ENCODE assay signal across 22 cellular contexts in the genomic region with DNA sequence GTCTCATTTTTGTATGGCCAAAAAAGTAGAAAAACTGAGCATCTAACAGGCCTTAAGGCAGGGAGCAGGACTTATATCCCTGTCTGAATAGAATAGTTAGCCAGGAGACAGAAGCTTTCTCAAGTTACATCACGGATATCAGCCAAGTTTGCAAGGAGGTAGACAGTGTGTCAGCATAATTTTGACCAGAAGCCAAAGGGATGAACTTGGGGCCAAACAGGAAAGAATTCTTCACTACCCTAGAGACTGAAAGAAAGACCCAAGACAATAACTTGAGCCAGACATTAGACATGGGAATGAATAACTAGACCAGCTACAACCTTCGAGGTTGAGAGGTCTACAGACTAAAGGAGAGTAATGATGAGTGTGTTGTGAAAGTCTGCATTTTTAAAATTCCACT. TPM values are rescaled to one million over a fixed set of nuclear protein-coding genes. Genes with fewer than 3 reads are reported as not detected.
DNase-seq lines count a peak whose midpoint lies in the region; FAIRE-seq and TF ChIP-seq lines count a peak whose summit lies in the region.
"Had no signal": no experiment of that assay in that cellular context is flagged by ENCODE, and none has a peak within 500 bp of the region (broad histone marks: within the 10 kb centered on the region; RNA-seq: fewer than 3 reads in every experiment).

No MANE protein-coding gene starts in this region.

- H3K36me3 Mint-ChIP-seq in MCF 10A (ENCODE audit: insufficient read depth, unreplicated experiment): no peaks in the 10 kb centered on the region
- H3K36me3 Mint-ChIP-seq: CD4-positive, CD25-positive, alpha-beta regulatory T cell had no signal

- no peak for FAIRE-seq in urothelium cell line (lab: Jason Lieb, UNC)
- FAIRE-seq: endothelial cell of umbilical vein had no signal

- no peaks in the 10 kb centered on the region for H3K4me1 Mint-ChIP-seq in MCF 10A (ENCODE audit: insufficient read depth, unreplicated experiment)
- H3K4me1 Mint-ChIP-seq: CD4-positive, CD25-positive, alpha-beta regulatory T cell had no signal

- H3K9me3 ChIP-seq in breast epithelium: no peaks in the 10 kb centered on the region

- H3K9me3 Mint-ChIP-seq in MCF 10A (ENCODE audit: unreplicated experiment): peaks cover 7% of the 10 kb centered on the region

- TF ChIP-seq CTCF in MCF 10A (IDR thresholded peaks at IDR 0.05; ENCODE audit: unreplicated experiment): no peak
- no peak for TF ChIP-seq CTCF in breast epithelium (IDR thresholded peaks at IDR 0.05)

- BruUV-seq in MCF 10A (replicated peaks; lab: Mats Ljungman, UMichigan): no TSS peak

- H3K27ac ChIP-seq in breast epithelium: no peak overlapping the region
- H3K27ac ChIP-seq: 22Rv1, VCaP had no signal

- H3K4me1 ChIP-seq in breast epithelium: no peaks in the 10 kb centered on the region

- H3K4me3 ChIP-seq in breast epithelium: no peak overlapping the region

- POLR2A ChIA-PET in MCF 10A (lab: Yijun Ruan, JAX): interaction anchor here (0.7 kb wide), 1 partner anchor 29 kb away, joined by 4 read pairs; no protein-coding TSS in a partner anchor

- no peaks in the 10 kb centered on the region for H3K27me3 ChIP-seq in breast epithelium

- no peaks in the 10 kb centered on the region for H3K27me3 Mint-ChIP-seq in MCF 10A (ENCODE audit: insufficient read depth, unreplicated experiment)
- H3K27me3 Mint-ChIP-seq: CD4-positive, CD25-positive, alpha-beta regulatory T cell had no signal

- no peak for TF ChIP-seq POLR2A in breast epithelium (IDR thresholded peaks at IDR 0.05)

- intact Hi-C loops in MCF 10A (cut with micrococcal nuclease): no loop called here
- intact Hi-C loops in breast epithelium (cut with DNase I; ENCODE audit: low total_unique reads): no loop called here

- CTCF ChIA-PET in MCF 10A (lab: Yijun Ruan, JAX): no interaction called here

- H3K36me3 ChIP-seq in breast epithelium: no peaks in the 10 kb centered on the region

- in situ Hi-C loops in G401 (cut with HindIII; ENCODE audit: low sequenced_read_pairs): no loop called here

- H3K27ac Mint-ChIP-seq in MCF 10A (ENCODE audit: low read depth, unreplicated experiment): peak overlapping the region; percentile 46
- H3K27ac Mint-ChIP-seq: activated CD8-positive, alpha-beta T cell treated with anti-CD3 and anti-CD28 coated beads, Interleukin-2, amount 10 ng/mL, durations not matched to agents 7 days and 5 days; activated T-cell treated with anti-CD3 and anti-CD28 coated beads, Interleukin-2, amount 50 U/mL, for 72 hours; CD4-positive, CD25-positive, alpha-beta regulatory T cell; stimulated activated naive CD8-positive, alpha-beta T cell treated with anti-CD3 and anti-CD28 coated beads, Interleukin-15, Interleukin-2, amounts not matched to agents 100 ng/mL and 50 ng/mL, for 24 hours had no signal

- H3K4me3 Mint-ChIP-seq in MCF 10A (ENCODE audit: unreplicated experiment): no peak overlapping the region
- H3K4me3 Mint-ChIP-seq: activated CD8-positive, alpha-beta T cell treated with anti-CD3 and anti-CD28 coated beads, Interleukin-2, amount 10 ng/mL, durations not matched to agents 7 days and 5 days; activated T-cell treated with anti-CD3 and anti-CD28 coated beads, Interleukin-2, amount 50 U/mL, for 72 hours; CD4-positive, CD25-positive, alpha-beta regulatory T cell; stimulated activated naive CD8-positive, alpha-beta T cell treated with anti-CD3 and anti-CD28 coated beads, Interleukin-15, Interleukin-2, amounts not matched to agents 100 ng/mL and 50 ng/mL, for 24 hours had no signal

- DNase-seq in MCF 10A (ENCODE audit: unreplicated experiment) (peak; percentile 66), breast epithelium (ENCODE audit: low spot score in 2 of 2) (no peak), astrocyte of the hippocampus (ENCODE audit: low read depth, low spot score) (peak; percentile 68), iris pigment epithelial cell (ENCODE audit: low read depth) (peak; percentile 99), urothelium cell line (ENCODE audit: low spot score) (peak; percentile 4), G401 (ENCODE audit: low spot score) (no peak)
- DNase-seq in activated effector memory CD4-positive, alpha-beta T cell treated with Interleukin-2 at 50 U/mL for 16 hours: no peak
- DNase-seq in activated naive CD4-positive, alpha-beta T cell (lab: John Stamatoyannopoulos, UW): no peak
- DNase-seq: activated CD8-positive, alpha-beta T cell treated with anti-CD3 and anti-CD28 coated beads, Interleukin-2, amount 10 ng/mL, durations not matched to agents 7 days and 5 days; activated T-cell treated with anti-CD3 and anti-CD28 coated beads, Interleukin-2, amount 50 U/mL, for 72 hours; CD4-positive, CD25-positive, alpha-beta regulatory T cell; KBM-7; NCI-H1105 treated with DMSO at 0.1 percent for 48 hours; NCI-H2171 treated with DMSO at 0.1 percent for 48 hours; NK-92 treated with Interleukin-12 subunit alpha and Interleukin-12 subunit beta, amount 100 ng/mL, for 24 hours; RPMI8226; stimulated activated CD4-positive, alpha-beta T cell treated with anti-CD3 and anti-CD28 coated beads, Interleukin-12 subunit alpha, Interleukin-12 subunit beta, amount 100 ng/mL, for 4 hours; T-helper 1 cell had no signal

RNA-seq across cellular contexts. Expression of gene PCDH9, which starts 48.1 kb away (rescaled TPM):
- total RNA-seq in MCF 10A (2022) (7.2 and 10.1 TPM in 2 replicates), breast epithelium (10 to 100 TPM in 1 of 3 donors, 1 to 10 TPM in 1, under 1 TPM in 1; 0.98 to 26.7 (median 3.7) TPM)
- under 0.01 TPM in 1 of 2 replicates, not detected in the other for total RNA-seq in G401 (2014; rRNA removed; shearing (Covaris generic))

Comparison
In these comparisons a context has a peak if more than half of its experiments do, and no peak if none do; other contexts are left out.
1. DNase-seq: peak in MCF 10A (single experiment), astrocyte of the hippocampus (single experiment), iris pigment epithelial cell (single experiment) and urothelium cell line (single experiment); none in breast epithelium (0 of 2), activated effector memory CD4-positive, alpha-beta T cell treated with Interleukin-2 at 50 U/mL for 16 hours (single experiment), G401 (single experiment) and activated naive CD4-positive, alpha-beta T cell (0 of 4).